ENCODE assay signal across 2 cellular contexts in genomic region chr21:34808569-34809204, GRCh38.
TF ChIP-seq lines count a peak whose summit lies in the region.

No MANE protein-coding gene starts in this region.

TF ChIP-seq in IMR-90, 13 proteins besides CTCF, POLR2A, EP300 and RAD21:
- TF ChIP-seq NFE2L2 (IDR thresholded peaks at IDR 0.05; ENCODE audit: low read depth, low read length) (no peak), FOS (IDR thresholded peaks at IDR 0.05; ENCODE audit: low read depth, low read length) (peak; percentile 40; the same call in 1 of the 2 replicates)

TF ChIP-seq in GM12878, 131 proteins besides CTCF, POLR2A, EP300 and RAD21:
- TF ChIP-seq IKZF2 (IDR thresholded peaks at IDR 0.05) = 0 out of 4 replicates have a peak, but pooled peaks of 1 of the 2 experiments have one; percentile 17
- no peak for TF ChIP-seq DPF2 (IDR thresholded peaks at IDR 0.05)
- TF ChIP-seq CBFB (IDR thresholded peaks at IDR 0.05; ENCODE audit: low read depth) = no peak
- no peak for TF ChIP-seq YY1 (IDR thresholded peaks at IDR 0.05; ENCODE audit: low read depth, low read length)
- TF ChIP-seq ATF7 (IDR thresholded peaks at IDR 0.05; ENCODE audit: low read depth) = no peak
- TF ChIP-seq TCF7 (IDR thresholded peaks at IDR 0.05; ENCODE audit: borderline replicate concordance) = no peak
- no peak for TF ChIP-seq TCF3 (IDR thresholded peaks at IDR 0.05; ENCODE audit: borderline replicate concordance, insufficient read depth, low read depth, low read length)
- peak; percentile 39 for TF ChIP-seq SKIL (IDR thresholded peaks at IDR 0.05; ENCODE audit: low read depth, poor library complexity, severe bottlenecking)
- no peak for TF ChIP-seq NKRF (conservative IDR thresholded peaks at IDR 0.05)
- TF ChIP-seq CHD2 (IDR thresholded peaks at IDR 0.05; ENCODE audit: borderline replicate concordance, low read depth, low read length) = no peak
- TF ChIP-seq BCL11A (IDR thresholded peaks at IDR 0.05; ENCODE audit: low read depth, low read length) = no peak
- TF ChIP-seq ZZZ3 (IDR thresholded peaks at IDR 0.05; ENCODE audit: control insufficient read depth, insufficient read length, low read depth) = no peak
- 0 out of 2 replicates have a peak, but pooled peaks have one; percentile 1 for TF ChIP-seq MLLT1 (IDR thresholded peaks at IDR 0.05)
- TF ChIP-seq USF2 (IDR thresholded peaks at IDR 0.05; ENCODE audit: borderline replicate concordance, low read depth, low read length) = no peak
- no peak for TF ChIP-seq TBL1XR1 (IDR thresholded peaks at IDR 0.05; ENCODE audit: low read depth, low read length)
- TF ChIP-seq EED (IDR thresholded peaks at IDR 0.05; ENCODE audit: low read depth) = no peak
- no peak for TF ChIP-seq IRF4 (IDR thresholded peaks at IDR 0.05; ENCODE audit: low read depth, low read length)
- no peak for TF ChIP-seq CHD1 (IDR thresholded peaks at IDR 0.05; ENCODE audit: low read depth, low read length)
- TF ChIP-seq MTA2 (IDR thresholded peaks at IDR 0.05; ENCODE audit: low read depth) = peak; percentile 85
- TF ChIP-seq NR2F1 (conservative IDR thresholded peaks at IDR 0.05) = 0 out of 2 replicates have a peak, but pooled peaks have one; percentile 10
- no peak for TF ChIP-seq ASH2L (IDR thresholded peaks at IDR 0.05; ENCODE audit: borderline replicate concordance, low read depth)
- TF ChIP-seq STAT1 (conservative IDR thresholded peaks at IDR 0.05) = no peak
- no peak for TF ChIP-seq ZBTB4 (CRISPR knock-in tag; IDR thresholded peaks at IDR 0.05)
- peak; percentile 78 for TF ChIP-seq MEF2B (IDR thresholded peaks at IDR 0.05; ENCODE audit: partially characterized antibody, poor library complexity, severe bottlenecking)
- TF ChIP-seq ZNF687 (IDR thresholded peaks at IDR 0.05) = no peak
- TF ChIP-seq JUNB (IDR thresholded peaks at IDR 0.05) = no peak
